In the genomic region with DNA sequence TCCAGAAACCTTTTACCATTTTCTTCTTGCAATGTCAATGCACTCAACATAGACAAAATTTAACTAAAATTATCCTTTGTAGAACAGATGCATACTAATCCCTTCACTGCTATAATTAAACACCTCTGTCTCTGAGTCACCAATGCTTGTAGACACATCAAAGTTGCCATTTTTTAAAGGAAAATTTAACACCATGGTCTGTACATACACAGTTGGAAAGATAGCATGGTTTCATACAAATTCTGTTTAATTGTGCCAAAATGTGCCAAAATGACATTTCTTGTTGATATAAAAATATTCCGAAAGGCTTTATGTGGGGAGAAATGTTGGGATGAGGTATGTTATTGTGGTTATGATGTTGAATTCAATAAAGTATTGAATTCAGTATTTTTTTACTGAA, we compare ENCODE assay signal across 29 cellular contexts.
DNase-seq lines count a peak whose midpoint lies in the region; ATAC-seq and TF ChIP-seq lines count a peak whose summit lies in the region.
"Had no signal": no experiment of that assay in that cellular context is flagged by ENCODE, and none has a peak within 500 bp of the region (broad histone marks: within the 10 kb centered on the region; RNA-seq: fewer than 3 reads in every experiment).

No MANE protein-coding gene starts in this region.

- in situ Hi-C loops in GM13976 (cut with MboI; ENCODE audit: low sequenced_read_pairs, unreplicated experiment) = no loop called here

- no peak for ATAC-seq in WTC11
- ATAC-seq: A549; CD8-positive, alpha-beta T cell had no signal

- peaks cover 5% of the 10 kb centered on the region for H3K4me1 Mint-ChIP-seq in WTC11
- H3K4me1 Mint-ChIP-seq: B cell; CD14-positive monocyte; CD4-positive, alpha-beta memory T cell; CD4-positive, CD25-positive, alpha-beta regulatory T cell; CD8-positive, alpha-beta memory T cell had no signal

- TF ChIP-seq CTCF in GM13976 (IDR thresholded peaks at IDR 0.05; ENCODE audit: borderline replicate concordance, control extremely low read depth, extremely low read depth, insufficient read depth, missing control alignments) (no peak), WTC11 (IDR thresholded peaks at IDR 0.05) (no peak)

- CTCF ChIA-PET in WTC11 (lab: Charles Lee) = no interaction called here

- no peaks in the 10 kb centered on the region for H3K36me3 Mint-ChIP-seq in WTC11
- H3K36me3 Mint-ChIP-seq: CD14-positive monocyte; CD4-positive, alpha-beta memory T cell; CD4-positive, CD25-positive, alpha-beta regulatory T cell; CD8-positive, alpha-beta memory T cell; CD8-positive, alpha-beta T cell had no signal

- peak; percentile 45 for DNase-seq in inferior parietal cortex (ENCODE audit: extremely low spot score)
- DNase-seq in middle frontal gyrus (ENCODE audit: extremely low spot score, low spot score) = peak; percentile 61
- peak; percentile 72 for DNase-seq in superior temporal gyrus (ENCODE audit: extremely low spot score)
- DNase-seq in GM13976 (ENCODE audit: low spot score) = no peak
- no peak for DNase-seq in WTC11 (ENCODE audit: low spot score)
- no peak for DNase-seq in central memory CD4-positive, alpha-beta T cell
- DNase-seq: 8988T; ACHN; AML-193; BE2C; C1 segment of cervical spinal cord; Caco-2; Calu3; CD4-positive, alpha-beta memory T cell; CD4-positive, alpha-beta T cell; CD4-positive, CD25-positive, alpha-beta regulatory T cell; CD8-positive, alpha-beta memory T cell; CD8-positive, alpha-beta T cell; COR-L47; DMS 273 treated with DMSO at 0.1 percent for 48 hours; DMS153; DMS53; DMS79; DMS79 treated with DMSO at 0.1 percent for 48 hours; DND-41; EL had no signal

- H3K27ac Mint-ChIP-seq in WTC11 = no peak overlapping the region
- H3K27ac Mint-ChIP-seq: B cell; CD14-positive monocyte; CD4-positive, alpha-beta memory T cell; CD4-positive, alpha-beta T cell; CD4-positive, CD25-positive, alpha-beta regulatory T cell; CD8-positive, alpha-beta memory T cell; CD8-positive, alpha-beta T cell had no signal

- H3K9me3 Mint-ChIP-seq in WTC11 = no peaks in the 10 kb centered on the region
- H3K9me3 Mint-ChIP-seq: CD4-positive, alpha-beta T cell had no signal

- H3K4me3 Mint-ChIP-seq in WTC11 = no peak overlapping the region
- H3K4me3 Mint-ChIP-seq: B cell; CD14-positive monocyte; CD4-positive, alpha-beta memory T cell; CD4-positive, alpha-beta T cell; CD4-positive, CD25-positive, alpha-beta regulatory T cell; CD8-positive, alpha-beta memory T cell; CD8-positive, alpha-beta T cell had no signal

- POLR2A ChIA-PET in WTC11 (lab: Charles Lee) = no interaction called here

- H3K27me3 Mint-ChIP-seq in WTC11 (ENCODE audit: low read depth) = no peaks in the 10 kb centered on the region
- H3K27me3 Mint-ChIP-seq: B cell; CD4-positive, alpha-beta memory T cell; CD4-positive, alpha-beta T cell; CD8-positive, alpha-beta memory T cell had no signal

TF ChIP-seq in WTC11, 78 proteins besides CTCF, POLR2A, EP300 and RAD21:
- TF ChIP-seq, protein P1, sequence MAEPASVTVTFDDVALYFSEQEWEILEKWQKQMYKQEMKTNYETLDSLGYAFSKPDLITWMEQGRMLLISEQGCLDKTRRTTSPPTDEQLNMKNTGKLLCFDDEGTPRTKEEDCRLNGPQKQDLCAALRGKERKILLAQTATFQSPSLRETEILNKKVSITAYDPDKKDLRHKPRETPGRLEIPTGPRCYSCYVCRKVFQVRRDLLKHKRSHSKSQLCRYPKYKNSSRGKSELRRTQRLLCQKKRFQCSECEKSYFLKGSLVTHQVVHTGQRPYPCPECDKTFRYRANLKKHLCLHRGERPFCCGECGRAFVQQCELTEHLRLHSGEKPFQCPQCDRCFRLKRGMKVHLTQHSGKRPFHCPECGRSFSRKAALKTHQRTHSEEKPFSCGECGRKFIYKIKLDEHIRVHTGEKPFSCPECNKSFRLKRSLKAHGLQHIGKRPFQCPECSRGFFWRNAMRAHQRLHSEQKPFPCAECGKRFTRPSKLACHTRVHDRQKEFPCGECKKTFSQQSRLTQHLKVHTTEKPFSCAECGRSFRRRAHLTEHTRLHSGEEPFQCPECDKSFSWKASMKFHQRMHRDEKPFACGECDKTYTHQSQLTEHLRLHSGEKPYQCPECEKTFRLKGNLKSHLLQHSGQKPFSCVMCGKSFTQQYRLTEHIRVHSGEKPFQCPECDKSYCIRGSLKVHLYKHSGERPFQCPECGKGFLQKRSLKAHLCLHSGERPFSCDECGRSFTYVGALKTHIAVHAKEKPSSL (CRISPR knock-in tag; conservative IDR thresholded peaks at IDR 0.05) = no peak
- no peak for TF ChIP-seq CREB1 (CRISPR knock-in tag; IDR thresholded peaks at IDR 0.05)
- no peak for TF ChIP-seq TEAD1 (CRISPR knock-in tag; IDR thresholded peaks at IDR 0.05)
- TF ChIP-seq, protein P2, sequence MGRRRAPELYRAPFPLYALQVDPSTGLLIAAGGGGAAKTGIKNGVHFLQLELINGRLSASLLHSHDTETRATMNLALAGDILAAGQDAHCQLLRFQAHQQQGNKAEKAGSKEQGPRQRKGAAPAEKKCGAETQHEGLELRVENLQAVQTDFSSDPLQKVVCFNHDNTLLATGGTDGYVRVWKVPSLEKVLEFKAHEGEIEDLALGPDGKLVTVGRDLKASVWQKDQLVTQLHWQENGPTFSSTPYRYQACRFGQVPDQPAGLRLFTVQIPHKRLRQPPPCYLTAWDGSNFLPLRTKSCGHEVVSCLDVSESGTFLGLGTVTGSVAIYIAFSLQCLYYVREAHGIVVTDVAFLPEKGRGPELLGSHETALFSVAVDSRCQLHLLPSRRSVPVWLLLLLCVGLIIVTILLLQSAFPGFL (CRISPR knock-in tag; IDR thresholded peaks at IDR 0.05; ENCODE audit: borderline replicate concordance) = no peak
- TF ChIP-seq, protein P3, sequence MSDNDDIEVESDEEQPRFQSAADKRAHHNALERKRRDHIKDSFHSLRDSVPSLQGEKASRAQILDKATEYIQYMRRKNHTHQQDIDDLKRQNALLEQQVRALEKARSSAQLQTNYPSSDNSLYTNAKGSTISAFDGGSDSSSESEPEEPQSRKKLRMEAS (CRISPR knock-in tag; IDR thresholded peaks at IDR 0.05) = no peak
- TF ChIP-seq CBFB (CRISPR knock-in tag; IDR thresholded peaks at IDR 0.05; ENCODE audit: low read depth) = no peak
- no peak for TF ChIP-seq ELF4 (CRISPR knock-in tag; IDR thresholded peaks at IDR 0.05; ENCODE audit: low read depth)
- TF ChIP-seq ZNF317 (CRISPR knock-in tag; IDR thresholded peaks at IDR 0.05; ENCODE audit: borderline replicate concordance, low read depth) = no peak
- no peak for TF ChIP-seq JAZF1 (CRISPR knock-in tag; IDR thresholded peaks at IDR 0.05)
- no peak for TF ChIP-seq FOXP1 (CRISPR knock-in tag; IDR thresholded peaks at IDR 0.05; ENCODE audit: borderline replicate concordance)
- no peak for TF ChIP-seq OVOL2 (CRISPR knock-in tag; IDR thresholded peaks at IDR 0.05; ENCODE audit: borderline replicate concordance)

Comparison
In these comparisons a context has a peak if more than half of its experiments do, and no peak if none do; other contexts are left out.
1. DNase-seq: peak in inferior parietal cortex (single experiment), middle frontal gyrus (single experiment) and superior temporal gyrus (single experiment); none in GM13976 (single experiment), WTC11 (single experiment) and central memory CD4-positive, alpha-beta T cell (single experiment).